ENCODE assay signal across 2 cellular contexts in the genomic region with DNA sequence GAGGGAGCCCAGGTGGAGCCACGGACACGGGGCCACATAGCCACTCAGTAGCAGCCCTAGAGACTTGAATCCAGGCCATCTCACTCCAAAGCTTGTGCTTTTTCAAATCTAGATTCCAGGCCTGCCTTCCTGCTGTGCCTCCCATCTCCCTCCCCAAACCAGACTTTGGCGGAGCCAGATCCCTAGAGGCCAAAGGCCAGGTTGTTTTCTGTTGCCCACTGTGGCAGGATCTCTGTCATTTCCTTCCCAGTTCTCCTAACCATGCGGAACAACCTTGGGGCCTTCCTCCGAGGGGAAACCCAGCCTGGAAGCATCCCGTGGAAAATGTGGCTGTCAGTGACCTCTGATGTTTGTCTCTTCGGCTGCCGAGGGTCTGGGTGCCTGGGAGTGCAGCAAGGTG.
TF ChIP-seq lines count a peak whose summit lies in the region.

No MANE protein-coding gene starts in this region.

TF ChIP-seq in H1, 55 proteins besides CTCF, POLR2A, EP300 and RAD21:
- TF ChIP-seq CREB1 (IDR thresholded peaks at IDR 0.05) (no peak), ASH2L (IDR thresholded peaks at IDR 0.05; ENCODE audit: low read length) (no peak), JUN (IDR thresholded peaks at IDR 0.05; ENCODE audit: low read depth, low read length) (no peak), GABPA (IDR thresholded peaks at IDR 0.05; ENCODE audit: borderline replicate concordance, insufficient read depth, low read length) (no peak), CHD2 (IDR thresholded peaks at IDR 0.05; ENCODE audit: low read length) (no peak), SAP30 (IDR thresholded peaks at IDR 0.05; ENCODE audit: insufficient read depth, insufficient replicate concordance, low read length) (no peak), JUND (IDR thresholded peaks at IDR 0.05; ENCODE audit: low read length) (no peak), CHD1 (IDR thresholded peaks at IDR 0.05; ENCODE audit: low read depth, low read length) (no peak), TAF7 (optimal IDR thresholded peaks at IDR 0.05; ENCODE audit: borderline replicate concordance, low read depth, low read length) (no peak), CBX8 (IDR thresholded peaks at IDR 0.05; ENCODE audit: borderline replicate concordance, low read depth, low read length) (no peak), TAF1 (IDR thresholded peaks at IDR 0.05; ENCODE audit: low read depth, low read length) (no peak), MAFK (IDR thresholded peaks at IDR 0.05; ENCODE audit: low read depth, low read length) (no peak), HDAC2 (IDR thresholded peaks at IDR 0.05; ENCODE audit: borderline replicate concordance in 1 of 2, low read depth in 2 of 2, low read length in 2 of 2) (no peak), BRCA1 (IDR thresholded peaks at IDR 0.05; ENCODE audit: low read depth, low read length) (no peak), RFX5 (IDR thresholded peaks at IDR 0.05; ENCODE audit: borderline replicate concordance, low read depth, low read length) (no peak), NANOG (IDR thresholded peaks at IDR 0.05; ENCODE audit: insufficient read depth, low read depth, low read length, poor library complexity, severe bottlenecking) (no peak), FOSL1 (IDR thresholded peaks at IDR 0.05; ENCODE audit: insufficient read depth, low read depth, low read length) (no peak)
- TF ChIP-seq, protein P1, sequence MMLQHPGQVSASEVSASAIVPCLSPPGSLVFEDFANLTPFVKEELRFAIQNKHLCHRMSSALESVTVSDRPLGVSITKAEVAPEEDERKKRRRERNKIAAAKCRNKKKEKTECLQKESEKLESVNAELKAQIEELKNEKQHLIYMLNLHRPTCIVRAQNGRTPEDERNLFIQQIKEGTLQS (IDR thresholded peaks at IDR 0.05; ENCODE audit: insufficient read depth, low read depth, low read length) = no peak

TF ChIP-seq in HepG2, 621 proteins besides CTCF, POLR2A, EP300 and RAD21:
- TF ChIP-seq, protein P2, sequence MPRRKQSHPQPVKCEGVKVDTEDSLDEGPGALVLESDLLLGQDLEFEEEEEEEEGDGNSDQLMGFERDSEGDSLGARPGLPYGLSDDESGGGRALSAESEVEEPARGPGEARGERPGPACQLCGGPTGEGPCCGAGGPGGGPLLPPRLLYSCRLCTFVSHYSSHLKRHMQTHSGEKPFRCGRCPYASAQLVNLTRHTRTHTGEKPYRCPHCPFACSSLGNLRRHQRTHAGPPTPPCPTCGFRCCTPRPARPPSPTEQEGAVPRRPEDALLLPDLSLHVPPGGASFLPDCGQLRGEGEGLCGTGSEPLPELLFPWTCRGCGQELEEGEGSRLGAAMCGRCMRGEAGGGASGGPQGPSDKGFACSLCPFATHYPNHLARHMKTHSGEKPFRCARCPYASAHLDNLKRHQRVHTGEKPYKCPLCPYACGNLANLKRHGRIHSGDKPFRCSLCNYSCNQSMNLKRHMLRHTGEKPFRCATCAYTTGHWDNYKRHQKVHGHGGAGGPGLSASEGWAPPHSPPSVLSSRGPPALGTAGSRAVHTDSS (CRISPR knock-in tag; conservative IDR thresholded peaks at IDR 0.05) = no peak
- no peak for TF ChIP-seq CBX5 (CRISPR knock-in tag; IDR thresholded peaks at IDR 0.05; ENCODE audit: borderline replicate concordance)
- no peak for TF ChIP-seq HOXA3 (CRISPR knock-in tag; IDR thresholded peaks at IDR 0.05)
- no peak for TF ChIP-seq ELF1 (CRISPR knock-in tag; IDR thresholded peaks at IDR 0.05)
- TF ChIP-seq POLR2AphosphoS5 (IDR thresholded peaks at IDR 0.05; ENCODE audit: low read depth, low read length) = no peak
- TF ChIP-seq ZNF781 (CRISPR knock-in tag; IDR thresholded peaks at IDR 0.05; ENCODE audit: borderline replicate concordance, not compliant biosample characterization) = no peak
- TF ChIP-seq SAFB2 (CRISPR knock-in tag; IDR thresholded peaks at IDR 0.05; ENCODE audit: borderline replicate concordance, low read depth) = no peak
- TF ChIP-seq ZMYM2 (CRISPR knock-in tag; IDR thresholded peaks at IDR 0.05) = no peak
TF ChIP-seq in HepG2: peak in this region for 0.
